In the genomic region with DNA sequence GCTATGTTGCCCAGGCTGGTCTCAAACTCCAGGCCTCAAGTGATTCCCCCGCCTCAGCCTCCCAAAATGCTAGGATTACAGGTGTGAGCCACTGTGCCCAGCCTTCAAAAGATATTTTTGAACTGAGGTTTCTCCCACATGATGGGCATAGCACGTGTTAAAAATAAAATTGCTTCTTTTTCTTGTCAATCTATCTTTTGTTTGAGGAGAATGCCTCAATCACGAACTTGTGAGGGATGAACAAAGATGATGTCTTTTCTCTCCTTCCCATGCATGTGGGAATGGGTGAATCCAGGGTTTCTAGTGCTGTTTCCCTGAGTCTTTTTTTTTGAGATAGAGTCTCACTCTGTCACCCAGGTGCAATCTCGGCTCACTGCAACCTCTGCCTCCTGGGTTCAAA, we compare ENCODE assay signal across 1 cellular context.
TF ChIP-seq lines count a peak whose summit lies in the region.

No MANE protein-coding gene starts in this region.

TF ChIP-seq in A549, 52 proteins besides CTCF, POLR2A, EP300 and RAD21:
- no peak for TF ChIP-seq ESRRA (IDR thresholded peaks at IDR 0.05; ENCODE audit: borderline replicate concordance, low read length)
- TF ChIP-seq, protein P1, sequence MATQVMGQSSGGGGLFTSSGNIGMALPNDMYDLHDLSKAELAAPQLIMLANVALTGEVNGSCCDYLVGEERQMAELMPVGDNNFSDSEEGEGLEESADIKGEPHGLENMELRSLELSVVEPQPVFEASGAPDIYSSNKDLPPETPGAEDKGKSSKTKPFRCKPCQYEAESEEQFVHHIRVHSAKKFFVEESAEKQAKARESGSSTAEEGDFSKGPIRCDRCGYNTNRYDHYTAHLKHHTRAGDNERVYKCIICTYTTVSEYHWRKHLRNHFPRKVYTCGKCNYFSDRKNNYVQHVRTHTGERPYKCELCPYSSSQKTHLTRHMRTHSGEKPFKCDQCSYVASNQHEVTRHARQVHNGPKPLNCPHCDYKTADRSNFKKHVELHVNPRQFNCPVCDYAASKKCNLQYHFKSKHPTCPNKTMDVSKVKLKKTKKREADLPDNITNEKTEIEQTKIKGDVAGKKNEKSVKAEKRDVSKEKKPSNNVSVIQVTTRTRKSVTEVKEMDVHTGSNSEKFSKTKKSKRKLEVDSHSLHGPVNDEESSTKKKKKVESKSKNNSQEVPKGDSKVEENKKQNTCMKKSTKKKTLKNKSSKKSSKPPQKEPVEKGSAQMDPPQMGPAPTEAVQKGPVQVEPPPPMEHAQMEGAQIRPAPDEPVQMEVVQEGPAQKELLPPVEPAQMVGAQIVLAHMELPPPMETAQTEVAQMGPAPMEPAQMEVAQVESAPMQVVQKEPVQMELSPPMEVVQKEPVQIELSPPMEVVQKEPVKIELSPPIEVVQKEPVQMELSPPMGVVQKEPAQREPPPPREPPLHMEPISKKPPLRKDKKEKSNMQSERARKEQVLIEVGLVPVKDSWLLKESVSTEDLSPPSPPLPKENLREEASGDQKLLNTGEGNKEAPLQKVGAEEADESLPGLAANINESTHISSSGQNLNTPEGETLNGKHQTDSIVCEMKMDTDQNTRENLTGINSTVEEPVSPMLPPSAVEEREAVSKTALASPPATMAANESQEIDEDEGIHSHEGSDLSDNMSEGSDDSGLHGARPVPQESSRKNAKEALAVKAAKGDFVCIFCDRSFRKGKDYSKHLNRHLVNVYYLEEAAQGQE (IDR thresholded peaks at IDR 0.05), result no peak
- no peak for TF ChIP-seq KDM1A (IDR thresholded peaks at IDR 0.05; ENCODE audit: low read depth)
- TF ChIP-seq PHF8 (IDR thresholded peaks at IDR 0.05; ENCODE audit: borderline replicate concordance, low read depth), result no peak
- TF ChIP-seq, protein P2, sequence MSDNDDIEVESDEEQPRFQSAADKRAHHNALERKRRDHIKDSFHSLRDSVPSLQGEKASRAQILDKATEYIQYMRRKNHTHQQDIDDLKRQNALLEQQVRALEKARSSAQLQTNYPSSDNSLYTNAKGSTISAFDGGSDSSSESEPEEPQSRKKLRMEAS (IDR thresholded peaks at IDR 0.05), result no peak
- TF ChIP-seq HOXA7 (CRISPR knock-in tag; IDR thresholded peaks at IDR 0.05), result no peak
- TF ChIP-seq HOXB13 (CRISPR knock-in tag; IDR thresholded peaks at IDR 0.05; ENCODE audit: low read depth), result no peak
- TF ChIP-seq SMC3 (IDR thresholded peaks at IDR 0.05), result no peak
- no peak for TF ChIP-seq ELK1 (IDR thresholded peaks at IDR 0.05; ENCODE audit: low read depth, low read length)
- no peak for TF ChIP-seq CBX8 (IDR thresholded peaks at IDR 0.05)
- TF ChIP-seq MAZ (IDR thresholded peaks at IDR 0.05; ENCODE audit: borderline replicate concordance, low read depth, low read length), result no peak
- TF ChIP-seq ZNF302 (CRISPR knock-in tag; IDR thresholded peaks at IDR 0.05), result no peak
- TF ChIP-seq E2F6 (IDR thresholded peaks at IDR 0.05; ENCODE audit: borderline replicate concordance, low read depth), result no peak
- TF ChIP-seq HDAC2 (IDR thresholded peaks at IDR 0.05), result no peak
- no peak for TF ChIP-seq ZFP36 (IDR thresholded peaks at IDR 0.05; ENCODE audit: borderline replicate concordance, partially characterized antibody)
- TF ChIP-seq ATOH8 (CRISPR knock-in tag; IDR thresholded peaks at IDR 0.05; ENCODE audit: low read depth), result no peak
- no peak for TF ChIP-seq HES2 (IDR thresholded peaks at IDR 0.05)
- no peak for TF ChIP-seq CBX2 (IDR thresholded peaks at IDR 0.05; ENCODE audit: borderline replicate concordance, low read depth)
- TF ChIP-seq RCOR1 (IDR thresholded peaks at IDR 0.05; ENCODE audit: low read depth, low read length), result no peak
TF ChIP-seq in A549: peak in this region for 0.
